23 cellular contexts compared by ENCODE assay signal in the genomic region with DNA sequence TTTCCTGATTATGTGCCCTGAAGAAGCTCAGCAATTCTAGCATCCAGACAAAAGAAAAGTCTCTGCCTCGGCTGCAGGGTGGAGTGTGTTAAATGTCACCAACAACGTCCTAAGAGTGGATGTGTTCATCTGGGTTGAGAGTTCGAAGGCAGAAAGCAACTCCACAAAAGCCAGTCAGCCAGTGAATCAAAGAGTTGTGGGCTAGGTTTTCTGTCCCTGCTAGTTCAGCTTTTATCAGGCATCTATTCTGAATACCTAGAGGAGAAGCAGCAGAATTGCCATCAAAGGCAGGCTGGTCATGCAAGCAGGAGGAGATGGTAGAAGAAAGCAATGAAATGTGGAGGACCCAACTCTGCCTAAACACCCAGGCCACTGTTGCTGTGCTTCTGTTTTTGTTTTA.
DNase-seq lines count a peak whose midpoint lies in the region; ATAC-seq, FAIRE-seq and TF ChIP-seq lines count a peak whose summit lies in the region.
"Had no signal": no experiment of that assay in that cellular context is flagged by ENCODE, and none has a peak within 500 bp of the region (broad histone marks: within the 10 kb centered on the region; RNA-seq: fewer than 3 reads in every experiment).

No MANE protein-coding gene starts in this region.

- ATAC-seq in DND-41 (ENCODE audit: insufficient read depth, low read depth), result peak; percentile 55
- ATAC-seq in GM12878, result no peak
- no peak for ATAC-seq in WTC11
- ATAC-seq: HepG2, K562 had no signal

- CTCF ChIA-PET in GM12878 (lab: Yijun Ruan, JAX), result no interaction called here
- CTCF ChIA-PET in WTC11 (lab: Charles Lee), result no interaction called here

- H3K27me3 Mint-ChIP-seq in WTC11 (ENCODE audit: low read depth), result no peaks in the 10 kb centered on the region

- H3K79me2 ChIP-seq in DND-41 (ENCODE audit: insufficient read depth, low read length) (no peaks in the 10 kb centered on the region), GM12878 (ENCODE audit: control insufficient read depth, insufficient read depth, low read length) (no peaks in the 10 kb centered on the region), osteoblast (ENCODE audit: insufficient read depth, low read length) (no peaks in the 10 kb centered on the region)

- peaks cover 23% of the 10 kb centered on the region for H3K4me1 ChIP-seq in BLaER1
- no peaks in the 10 kb centered on the region for H3K4me1 ChIP-seq in DND-41 (ENCODE audit: insufficient read depth, low read length)
- H3K4me1 ChIP-seq in GM12878 (ENCODE audit: control insufficient read depth, insufficient read depth, low read length), result no peaks in the 10 kb centered on the region
- H3K4me1 ChIP-seq in osteoblast (ENCODE audit: insufficient read depth, low read length), result no peaks in the 10 kb centered on the region
- H3K4me1 ChIP-seq in neuronal stem cell (ENCODE audit: control insufficient read depth in 2 of 2, insufficient read depth in 1 of 2, low read depth in 1 of 2, low read length in 2 of 2), result peaks cover 0 to 4% of the 10 kb centered on the region in 2 donors
- H3K4me1 ChIP-seq: SJSA1 had no signal

- TF ChIP-seq CTCF in DND-41 (IDR thresholded peaks at IDR 0.05; ENCODE audit: borderline replicate concordance, extremely low read depth, low read length, poor library complexity, severe bottlenecking) (no peak), GM12878 (IDR thresholded peaks at IDR 0.05 in 2 of 3, conservative IDR thresholded peaks at IDR 0.05 in 1 of 3; ENCODE audit: control insufficient read depth in 2 of 3, extremely low read depth in 1 of 3, insufficient read depth in 1 of 3, low read depth in 3 of 3, low read length in 3 of 3) (no peak), osteoblast (IDR thresholded peaks at IDR 0.05; ENCODE audit: extremely low read depth, low read depth, low read length) (no peak), WTC11 (IDR thresholded peaks at IDR 0.05) (no peak)

- peaks cover 2% of the 10 kb centered on the region for H3K79me1 ChIP-seq in neuronal stem cell (ENCODE audit: low read depth, low read length)

- H3K9me3 ChIP-seq in BLaER1 (no peaks in the 10 kb centered on the region), DND-41 (ENCODE audit: insufficient read depth, low read length, severe bottlenecking) (no peaks in the 10 kb centered on the region), GM12878 (replicated peaks; ENCODE audit: control insufficient read depth, insufficient read depth, low read length) (no peaks in the 10 kb centered on the region), osteoblast (ENCODE audit: low read depth, low read length) (no peaks in the 10 kb centered on the region), neuronal stem cell (replicated peaks in 1 of 2; ENCODE audit: control insufficient read depth in 2 of 2, insufficient read depth in 1 of 2, low read depth in 1 of 2, low read length in 2 of 2) (no peaks in the 10 kb centered on the region)
- H3K9me3 ChIP-seq: SJSA1 had no signal

- H3K4me1 Mint-ChIP-seq in WTC11, result peaks cover 19% of the 10 kb centered on the region
- H3K4me1 Mint-ChIP-seq: B cell had no signal

- no peak overlapping the region for H3K14ac ChIP-seq in neuronal stem cell (ENCODE audit: low read length)

- peak; percentile 18 for FAIRE-seq in GM12878 (lab: Jason Lieb, UNC)
- FAIRE-seq: GM18507, H54, HepG2, K562 had no signal

- no peak overlapping the region for H4K8ac ChIP-seq in neuronal stem cell (ENCODE audit: low read depth, low read length)

- in situ Hi-C loops in GM12878 (cut with MboI), result no loop called here

- RAD21 ChIA-PET in GM12878 (lab: Charles Lee; ENCODE audit: unreplicated experiment), result no interaction called here

- no peak overlapping the region for H3K27ac ChIP-seq in BLaER1
- no peak overlapping the region for H3K27ac ChIP-seq in DND-41 (ENCODE audit: low read length)
- H3K27ac ChIP-seq in GM12878 (ENCODE audit: control insufficient read depth, insufficient read depth), result no peak overlapping the region
- no peak overlapping the region for H3K27ac ChIP-seq in osteoblast (ENCODE audit: low read depth, low read length)
- H3K27ac ChIP-seq in neuronal stem cell (replicated peaks; ENCODE audit: low read length), result no peak overlapping the region
- H3K27ac ChIP-seq: SJSA1 had no signal

- no peak overlapping the region for H3K4ac ChIP-seq in neuronal stem cell (ENCODE audit: low read length)

- H3K36me3 ChIP-seq in BLaER1, result no peaks in the 10 kb centered on the region
- no peaks in the 10 kb centered on the region for H3K36me3 ChIP-seq in DND-41 (ENCODE audit: insufficient read depth, low read length)
- no peaks in the 10 kb centered on the region for H3K36me3 ChIP-seq in GM12878 (ENCODE audit: control insufficient read depth in 2 of 2, insufficient read depth in 2 of 2, low read length in 1 of 2)
- H3K36me3 ChIP-seq in osteoblast (ENCODE audit: insufficient read depth, low read length), result no peaks in the 10 kb centered on the region
- no peaks in the 10 kb centered on the region for H3K36me3 ChIP-seq in neuronal stem cell (replicated peaks in 1 of 2; ENCODE audit: control insufficient read depth in 2 of 2, insufficient read depth in 2 of 2, low read length in 2 of 2)
- H3K36me3 ChIP-seq: SJSA1 had no signal

- no peak for TF ChIP-seq POLR2A in GM12878 (IDR thresholded peaks at IDR 0.05; ENCODE audit: low read depth, low read length)

- SMC1A ChIA-PET in GM12878 (lab: Charles Lee; ENCODE audit: uncharacterized antibody, unreplicated experiment), result interaction anchor here (0.5 kb wide), 1 partner anchor 158 kb away, joined by 3 read pairs; no protein-coding TSS in a partner anchor

- H3K18ac ChIP-seq in neuronal stem cell (ENCODE audit: low read length), result no peak overlapping the region

- no peak overlapping the region for H3K23ac ChIP-seq in neuronal stem cell (ENCODE audit: low read depth, low read length, poor library complexity)

- no peak for TF ChIP-seq EP300 in GM12878 (IDR thresholded peaks at IDR 0.05; ENCODE audit: borderline replicate concordance in 1 of 2, control insufficient read depth in 1 of 2, low read depth in 2 of 2, low read length in 2 of 2)

- no peak overlapping the region for H2BK12ac ChIP-seq in neuronal stem cell (ENCODE audit: low read length)

- no peak overlapping the region for H2AK5ac ChIP-seq in neuronal stem cell (ENCODE audit: low read depth, low read length)

- POLR2A ChIA-PET in GM12878 (lab: Charles Lee), result no interaction called here
- POLR2A ChIA-PET in WTC11 (lab: Charles Lee), result no interaction called here

- TF ChIP-seq RAD21 in GM12878 (IDR thresholded peaks at IDR 0.05; ENCODE audit: insufficient read depth, low read depth, low read length), result no peak

- no peak overlapping the region for H2BK5ac ChIP-seq in neuronal stem cell (ENCODE audit: low read length)

- H4K20me1 ChIP-seq in BLaER1 (no peaks in the 10 kb centered on the region), DND-41 (ENCODE audit: insufficient read depth, low read length) (no peaks in the 10 kb centered on the region), GM12878 (ENCODE audit: control insufficient read depth, insufficient read depth) (no peaks in the 10 kb centered on the region), osteoblast (ENCODE audit: insufficient read depth, low read length) (no peaks in the 10 kb centered on the region)

- no peak overlapping the region for H3K4me3 ChIP-seq in BLaER1
- no peak overlapping the region for H3K4me3 ChIP-seq in DND-41 (ENCODE audit: low read depth in 1 of 2, low read length in 2 of 2)
- no peak overlapping the region for H3K4me3 ChIP-seq in GM12878
- H3K4me3 ChIP-seq in osteoblast (ENCODE audit: insufficient read depth, low read length), result no peak overlapping the region
- no peak overlapping the region for H3K4me3 ChIP-seq in neuronal stem cell (ENCODE audit: low read length in 2 of 2)
- H3K4me3 ChIP-seq: K562, SJSA1 had no signal

- WGBS in GM12878 (ENCODE audit: insufficient coverage, insufficient replicate concordance, low lambda C conversion rate, missing lambda C conversion rate), result 9% methylated on average over 3 of the region's 3 CpGs
- no CpG with 5 or more reads among the region's 3 CpGs for WGBS in neuronal stem cell (ENCODE audit: extremely low coverage in 2 of 2, insufficient read length in 2 of 2, insufficient replicate concordance in 1 of 2), 2 donors

- H3K27me3 ChIP-seq in BLaER1 (no peaks in the 10 kb centered on the region), DND-41 (ENCODE audit: insufficient read depth, low read length, poor library complexity) (no peaks in the 10 kb centered on the region), GM12878 (replicated peaks in 1 of 2; ENCODE audit: control insufficient read depth in 2 of 2, insufficient read depth in 2 of 2, low read length in 1 of 2) (peaks cover 0 to 3% of the 10 kb centered on the region in 2 experiments; a peak in 1 of 4 replicates), osteoblast (ENCODE audit: insufficient read depth, low read length) (no peaks in the 10 kb centered on the region), neuronal stem cell (ENCODE audit: control insufficient read depth in 3 of 3, insufficient read depth in 3 of 3, low read depth in 1 of 3, low read length in 3 of 3) (no peaks in the 10 kb centered on the region)
- H3K27me3 ChIP-seq: SJSA1 had no signal

- H4K91ac ChIP-seq in neuronal stem cell (ENCODE audit: low read depth, low read length, poor library complexity), result no peak overlapping the region

- H3K9ac ChIP-seq in BLaER1, result no peak overlapping the region
- H3K9ac ChIP-seq in DND-41 (ENCODE audit: low read depth, low read length), result no peak overlapping the region
- H3K9ac ChIP-seq in GM12878 (ENCODE audit: control insufficient read depth, insufficient read depth, low read length), result no peak overlapping the region
- no peak overlapping the region for H3K9ac ChIP-seq in neuronal stem cell (ENCODE audit: low read depth, low read length, poor library complexity)

- no TSS peak for BruUV-seq in GM12878 (replicated peaks; lab: Mats Ljungman, UMichigan)

- H2AFZ ChIP-seq in DND-41 (ENCODE audit: low read depth, low read length), result no peak overlapping the region
- no peak overlapping the region for H2AFZ ChIP-seq in GM12878 (ENCODE audit: control insufficient read depth, low read depth, low read length)
- peak overlapping the region; percentile 53 for H2AFZ ChIP-seq in osteoblast (ENCODE audit: low read length)
- H2AFZ ChIP-seq in neuronal stem cell (ENCODE audit: low read length), result no peak overlapping the region

- no peak overlapping the region for H2BK15ac ChIP-seq in neuronal stem cell (ENCODE audit: low read length)

- H3K4me2 ChIP-seq in BLaER1 (peak overlapping the region; percentile 58), DND-41 (ENCODE audit: insufficient read depth, low read length) (no peak overlapping the region), GM12878 (ENCODE audit: control insufficient read depth, insufficient read depth) (no peak overlapping the region), osteoblast (ENCODE audit: insufficient read depth, low read length) (no peak overlapping the region), neuronal stem cell (ENCODE audit: insufficient read depth, low read length, poor library complexity, severe bottlenecking) (no peak overlapping the region)

- no peaks in the 10 kb centered on the region for H3K36me3 Mint-ChIP-seq in WTC11

- H2BK120ac ChIP-seq in neuronal stem cell (ENCODE audit: low read depth, low read length), result no peak overlapping the region

- no peak overlapping the region for H3K4me3 Mint-ChIP-seq in WTC11
- H3K4me3 Mint-ChIP-seq: B cell had no signal

- DNase-seq in DND-41 (peak; percentile 10), GM12878 (ENCODE audit: low read depth, low spot score) (no peak), osteoblast (ENCODE audit: insufficient read length, low spot score, missing footprints) (no peak), WTC11 (ENCODE audit: low spot score) (no peak), NCI-H1092 (lab: John Stamatoyannopoulos, UW) (no peak), neuronal stem cell (ENCODE audit: low spot score) (no peak)
- DNase-seq: Calu3, DMS79 treated with DMSO at 0.1 percent for 48 hours, Kasumi-1, MV-4-11, NCI-H1105 treated with DMSO at 0.1 percent for 48 hours, NCI-H146, NCI-H2029, NCI-H526 treated with DMSO at 0.1 percent for 48 hours, Right ventricle myocardium superior, RPMI8226 had no signal

- intact Hi-C loops in GM12878 (cut with micrococcal nuclease; ENCODE audit: unreplicated experiment), result no loop called here

- no peak overlapping the region for H3K27ac Mint-ChIP-seq in WTC11
- H3K27ac Mint-ChIP-seq: B cell had no signal

- no peaks in the 10 kb centered on the region for H3K9me3 Mint-ChIP-seq in WTC11
